ENCODE assay signal across 8 cellular contexts in the genomic region with DNA sequence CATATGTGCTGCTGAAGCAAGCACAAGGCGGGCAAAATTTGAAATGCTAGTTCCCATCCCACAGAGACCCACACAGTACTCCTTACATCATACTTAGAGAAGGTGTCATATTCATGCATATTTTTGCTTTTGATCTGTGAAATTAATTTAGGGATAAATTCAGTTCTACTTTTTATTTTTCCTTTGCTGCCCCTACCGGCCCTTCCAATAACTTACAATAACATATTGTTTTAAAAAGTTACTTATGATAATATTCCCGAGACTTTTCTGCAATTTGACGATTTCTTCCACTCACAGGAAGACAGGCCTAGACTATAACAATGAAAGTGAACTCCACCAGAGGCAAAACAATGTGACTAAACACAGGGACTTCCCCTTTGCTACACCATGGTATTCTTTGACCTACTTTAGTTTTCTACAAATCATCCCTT. TPM values are rescaled to one million over a fixed set of nuclear protein-coding genes. Genes with fewer than 3 reads are reported as not detected.
A peak's percentile ranks its signal among the peaks of the same experiment; 100 is the strongest.
DNase-seq lines count a peak whose midpoint lies in the region; ATAC-seq and TF ChIP-seq lines count a peak whose summit lies in the region.

No MANE protein-coding gene starts in this region.

- no peaks in the 10 kb centered on the region for H3K9me3 Mint-ChIP-seq in progenitor cell of endocrine pancreas (ENCODE audit: low read depth)

- H3K27ac ChIP-seq in epithelial cell of prostate, result peak overlapping the region; percentile 21

- peak; percentile 41 for DNase-seq in NOMO-1 treated with dmso at 0.1 percent for 144 hours (lab: John Stamatoyannopoulos, UW; ENCODE audit: unreplicated experiment)
- no peak for DNase-seq in epithelial cell of prostate (ENCODE audit: low read depth, low spot score)
- no peak for DNase-seq in sciatic nerve (ENCODE audit: low spot score)
- no peak for DNase-seq in progenitor cell of endocrine pancreas (ENCODE audit: low spot score, unreplicated experiment)
- DNase-seq in stimulated activated CD4-positive, alpha-beta T cell treated with anti-CD3 and anti-CD28 coated beads, Interleukin-15, amount 100 ng/mL, for 24 hours, result no peak

- no peak overlapping the region for H3K4me3 Mint-ChIP-seq in progenitor cell of endocrine pancreas (ENCODE audit: low read depth)

- peaks cover 3% of the 10 kb centered on the region for H3K4me1 Mint-ChIP-seq in progenitor cell of endocrine pancreas (ENCODE audit: low read depth)

- no peaks in the 10 kb centered on the region for H3K27me3 Mint-ChIP-seq in progenitor cell of endocrine pancreas

- peak; percentile 84 for ATAC-seq in GM18511 (IDR thresholded peaks at IDR 0.05; ENCODE audit: unreplicated experiment)
- peak; percentile 82 for ATAC-seq in sciatic nerve
- no peak for ATAC-seq in HG03378 (IDR thresholded peaks at IDR 0.05; ENCODE audit: unreplicated experiment)
- no peak for ATAC-seq in GM21717 (IDR thresholded peaks at IDR 0.05; ENCODE audit: unreplicated experiment)

- intact Hi-C loops in sciatic nerve (cut with DNase I), result no loop called here

- TF ChIP-seq CTCF in progenitor cell of endocrine pancreas (IDR thresholded peaks at IDR 0.05; ENCODE audit: unreplicated experiment), result no peak

- H3K36me3 Mint-ChIP-seq in progenitor cell of endocrine pancreas (ENCODE audit: insufficient read depth), result no peaks in the 10 kb centered on the region

- no peak overlapping the region for H3K27ac Mint-ChIP-seq in progenitor cell of endocrine pancreas

RNA-seq across cellular contexts. Expression of a gene that starts 35.0 kb away (rescaled TPM):
- total RNA-seq in sciatic nerve (38.1 TPM), progenitor cell of endocrine pancreas (23.9 and 31.0 TPM in 2 replicates)

RNA-seq across cellular contexts. Expression of a gene that starts 35.7 kb away (rescaled TPM):
- total RNA-seq in sciatic nerve, result 20.8 TPM
- total RNA-seq in progenitor cell of endocrine pancreas, result 11.4 and 12.3 TPM in 2 replicates

Comparison
In these comparisons a context has a peak if more than half of its experiments do, and no peak if none do; other contexts are left out.
1. ATAC-seq: peak in GM18511 (single experiment) and sciatic nerve (single experiment); none in HG03378 (single experiment) and GM21717 (single experiment).